3 cellular contexts compared by ENCODE assay signal in the genomic region with DNA sequence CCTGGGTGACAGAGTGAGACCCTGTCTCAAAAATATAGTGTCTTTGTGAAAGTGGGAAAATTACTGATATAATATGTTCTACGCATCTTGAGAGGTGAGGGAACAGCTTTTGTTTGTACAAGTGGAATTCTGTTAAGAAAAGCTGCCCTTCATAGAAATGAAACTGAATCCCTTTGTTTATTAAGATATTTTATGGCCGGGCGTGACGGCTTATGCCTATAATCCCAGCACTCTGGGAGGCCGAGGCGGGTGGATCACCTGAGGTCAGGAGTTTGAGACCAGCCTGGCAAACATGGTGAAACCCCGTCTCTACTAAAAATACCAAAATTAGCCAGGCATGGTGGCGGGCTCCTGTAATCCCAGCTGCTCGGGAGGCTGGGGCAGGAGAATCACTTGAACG. TPM values are rescaled to one million over a fixed set of nuclear protein-coding genes. Genes with fewer than 3 reads are reported as not detected.
"Had no signal": no experiment of that assay in that cellular context is flagged by ENCODE, and none has a peak within 500 bp of the region (broad histone marks: within the 10 kb centered on the region; RNA-seq: fewer than 3 reads in every experiment).

No MANE protein-coding gene starts in this region.

RNA-seq across cellular contexts. Expression of a gene that starts 50.9 kb away (rescaled TPM):
- total RNA-seq: HepG2, IMR-90, PC-3 had no signal
- polyA plus RNA-seq: HepG2, IMR-90 had no signal
